22 cellular contexts compared by ENCODE assay signal in genomic region chr12:9856154-9856553, GRCh38. TPM values are rescaled to one million over a fixed set of nuclear protein-coding genes. Genes with fewer than 3 reads are reported as not detected.
DNase-seq lines count a peak whose midpoint lies in the region; ATAC-seq and TF ChIP-seq lines count a peak whose summit lies in the region.
"Had no signal": no experiment of that assay in that cellular context is flagged by ENCODE, and none has a peak within 500 bp of the region (broad histone marks: within the 10 kb centered on the region; RNA-seq: fewer than 3 reads in every experiment).

No MANE protein-coding gene starts in this region.

- no peak overlapping the region for H3K27ac ChIP-seq in left lung
- H3K27ac ChIP-seq: C4-2B, PC-9, SK-N-MC had no signal

- no peak for TF ChIP-seq CTCF in left lung (IDR thresholded peaks at IDR 0.05)

- intact Hi-C loops in left lung (cut with DNase I), result no loop called here
- intact Hi-C loops in left cardiac atrium (cut with DNase I), result no loop called here

- H3K4me3 ChIP-seq in left lung, result no peak overlapping the region
- H3K4me3 ChIP-seq: HAP-1, MG63, PC-9, SK-N-MC had no signal

- H3K9me3 ChIP-seq in left lung, result no peaks in the 10 kb centered on the region
- H3K9me3 ChIP-seq: HAP-1 had no signal

- H3K9me3 Mint-ChIP-seq in activated T-cell treated with anti-CD3 and anti-CD28 coated beads, Interleukin-2, amount 50 U/mL, for 72 hours, result no peaks in the 10 kb centered on the region

- no peaks in the 10 kb centered on the region for H3K4me1 ChIP-seq in left lung

- H3K4me3 Mint-ChIP-seq in activated T-cell treated with anti-CD3 and anti-CD28 coated beads, Interleukin-2, amount 50 U/mL, for 72 hours, result peak overlapping the region in 1 of 2 donors; percentile 31

- peak overlapping the region; percentile 68 for H3K27ac Mint-ChIP-seq in activated T-cell treated with anti-CD3 and anti-CD28 coated beads, Interleukin-2, amount 50 U/mL, for 72 hours

- H3K36me3 ChIP-seq in left lung, result peaks cover 0 to 34% of the 10 kb centered on the region in 2 donors
- H3K36me3 ChIP-seq: HAP-1 had no signal

- H3K27me3 ChIP-seq in left lung, result no peaks in the 10 kb centered on the region
- H3K27me3 ChIP-seq: MG63 had no signal

- H3K36me3 Mint-ChIP-seq in activated T-cell treated with anti-CD3 and anti-CD28 coated beads, Interleukin-2, amount 50 U/mL, for 72 hours (ENCODE audit: insufficient read depth in 2 of 2), result peaks cover 9 to 27% of the 10 kb centered on the region in 2 donors

- H3K27me3 Mint-ChIP-seq in activated T-cell treated with anti-CD3 and anti-CD28 coated beads, Interleukin-2, amount 50 U/mL, for 72 hours (ENCODE audit: low read depth), result no peaks in the 10 kb centered on the region

- H3K4me1 Mint-ChIP-seq in activated T-cell treated with anti-CD3 and anti-CD28 coated beads, Interleukin-2, amount 50 U/mL, for 72 hours (ENCODE audit: low read depth), result peaks cover 36% of the 10 kb centered on the region

- no peak for ATAC-seq in activated T-cell treated with anti-CD3 and anti-CD28 coated beads, Interleukin-2, amount 50 U/mL, for 72 hours (replicated peaks in 1 of 2)
- ATAC-seq in left lung, result peak; percentile 41
- ATAC-seq in HG02970 (IDR thresholded peaks at IDR 0.05; ENCODE audit: low FRiP score, unreplicated experiment), result no peak
- no peak for ATAC-seq in left cardiac atrium

- DNase-seq in activated T-cell treated with anti-CD3 and anti-CD28 coated beads, Interleukin-2, amount 50 U/mL, for 72 hours, result no peak
- DNase-seq in activated T-cell treated with anti-CD3 and anti-CD28 coated beads for 4 hours (no peak), OCI-M1 (lab: John Stamatoyannopoulos, UW) (peak; percentile 23), left lung (no peak), left cardiac atrium (no peak), DMS79 (lab: John Stamatoyannopoulos, UW) (no peak)
- DNase-seq: Kasumi-1, MG63, NCI-H1092 treated with DMSO at 0.1 percent for 48 hours, NCI-H1694, NCI-H2081 treated with DMSO at 0.1 percent for 48 hours, NCI-H2171 treated with DMSO at 0.1 percent for 48 hours, NCI-H446, NCI-H526 treated with DMSO at 0.1 percent for 48 hours, PC-9, RPMI8226, SHP77 had no signal

RNA-seq across cellular contexts. Expression of gene CLEC2B, which starts 13.0 kb away (rescaled TPM):
- total RNA-seq in activated T-cell treated with anti-CD3 and anti-CD28 coated beads, Interleukin-2, amount 50 U/mL, for 72 hours, result 10 to 100 TPM; 28.0 to 29.5 TPM
- total RNA-seq in left lung (10 to 100 TPM; 16.3 to 34.7 TPM), left cardiac atrium (1 to 10 TPM; 3.9 to 8.6 TPM)

RNA-seq across cellular contexts. Expression of gene KLRF2, which starts 25.1 kb away (rescaled TPM):
- not detected for total RNA-seq in activated T-cell treated with anti-CD3 and anti-CD28 coated beads, Interleukin-2, amount 50 U/mL, for 72 hours
- total RNA-seq in left lung, result not detected
- total RNA-seq in left cardiac atrium, result not detected
- total RNA-seq: A172, PC-9 had no signal

RNA-seq across cellular contexts. Expression of gene KLRF1, which starts 28.9 kb away (rescaled TPM):
- under 1 TPM; 0.29 to 0.72 TPM for total RNA-seq in activated T-cell treated with anti-CD3 and anti-CD28 coated beads, Interleukin-2, amount 50 U/mL, for 72 hours
- total RNA-seq in left lung (1 to 10 TPM; 1.5 to 2.2 TPM), left cardiac atrium (under 1 TPM; 0.27 to 0.31 TPM)
- total RNA-seq: A172, PC-9 had no signal
